In genomic region chr5:1075931-1076330, GRCh38 we compare ENCODE assay signal across 28 cellular contexts.
"Had no signal": no experiment of that assay in that cellular context is flagged by ENCODE, and none has a peak within 500 bp of the region (broad histone marks: within the 10 kb centered on the region; RNA-seq: fewer than 3 reads in every experiment).

No MANE protein-coding gene starts in this region.

- H2AFZ ChIP-seq: hepatocyte, neural progenitor cell, parathyroid adenoma had no signal

- H3K79me2 ChIP-seq: hepatocyte, parathyroid adenoma had no signal

- H3K36me3 Mint-ChIP-seq: natural killer cell, type B pancreatic cell had no signal

- H3K9me3 Mint-ChIP-seq: endodermal cell; natural killer cell; neural progenitor cell; stimulated activated memory B cell treated with anti-CD40 and anti-IgM and Interleukin-4, amounts not matched to agents 10 μg/mL and 1 μg/mL and 100 μg/mL, for 72 hours; type B pancreatic cell had no signal

- DNase-seq: dorsolateral prefrontal cortex; effector CD8-positive, alpha-beta T cell; endodermal cell; foreskin keratinocyte; heart left ventricle; kidney; mammary epithelial cell; natural killer cell; right lobe of liver; stimulated activated CD4-positive, alpha-beta T cell treated with anti-CD3 and anti-CD28 coated beads, Interleukin-12 subunit alpha, Interleukin-12 subunit beta, amount 100 ng/mL, for 4 hours; stimulated activated CD4-positive, alpha-beta T cell treated with anti-CD3 and anti-CD28 coated beads, Interleukin-1b, Interleukin-23, amount 100 ng/mL, for 48 hours; stimulated activated CD4-positive, alpha-beta T cell treated with anti-CD3 and anti-CD28 coated beads, Interleukin-4, amount 100 ng/mL, for 24 hours; stimulated activated naive CD8-positive, alpha-beta T cell treated with anti-CD3 and anti-CD28 coated beads, Interleukin-15, Interleukin-2, amounts not matched to agents 100 U/mL and 50 U/mL, for 24 hours; substantia nigra; testis; tibial artery had no signal

- H3K27me3 Mint-ChIP-seq: progenitor cell of endocrine pancreas; stimulated activated memory B cell treated with anti-CD40 and anti-IgM and Interleukin-4, amounts not matched to agents 10 μg/mL and 1 μg/mL and 100 μg/mL, for 72 hours; type B pancreatic cell had no signal

- H3K9me3 ChIP-seq: esophagus muscularis mucosa, gastroesophageal sphincter, heart left ventricle, right lobe of liver, testis, tibial artery had no signal

- H3K4me1 ChIP-seq: esophagus muscularis mucosa, foreskin keratinocyte, gastroesophageal sphincter, neural progenitor cell, parathyroid adenoma, right lobe of liver, testis, tibial artery had no signal

- H3K4me1 Mint-ChIP-seq: endodermal cell; neural progenitor cell; stimulated activated memory B cell treated with anti-CD40 and anti-IgM and Interleukin-4, amounts not matched to agents 10 μg/mL and 1 μg/mL and 100 μg/mL, for 72 hours had no signal

- H3K4me2 ChIP-seq: hepatocyte, neural progenitor cell, smooth muscle cell had no signal

- H3K27ac ChIP-seq: dorsolateral prefrontal cortex, epithelial cell of prostate, esophagus muscularis mucosa, foreskin keratinocyte, gastroesophageal sphincter, heart left ventricle, hepatocyte, neural progenitor cell, parathyroid adenoma, right lobe of liver, testis, tibial artery had no signal

- H3K36me3 ChIP-seq: neural progenitor cell had no signal

- ATAC-seq: foreskin keratinocyte; gastroesophageal sphincter; stimulated activated memory B cell treated with anti-CD40 and anti-IgM and Interleukin-4, amounts not matched to agents 10 μg/mL and 1 μg/mL and 100 μg/mL, for 72 hours; stimulated activated naive CD8-positive, alpha-beta T cell treated with anti-CD3 and anti-CD28 coated beads, Interleukin-15, Interleukin-2, amounts not matched to agents 100 U/mL and 50 U/mL, for 24 hours had no signal

- H3K27me3 ChIP-seq: dorsolateral prefrontal cortex, esophagus muscularis mucosa, foreskin keratinocyte, gastroesophageal sphincter, heart left ventricle, hepatocyte, neural progenitor cell, right lobe of liver, testis, tibial artery had no signal

- FAIRE-seq: colon, kidney, urothelium cell line had no signal

- H3K27ac Mint-ChIP-seq: endodermal cell; natural killer cell; neural progenitor cell; stimulated activated memory B cell treated with anti-CD40 and anti-IgM and Interleukin-4, amounts not matched to agents 10 μg/mL and 1 μg/mL and 100 μg/mL, for 72 hours; type B pancreatic cell had no signal

- H3K4me3 Mint-ChIP-seq: endodermal cell; natural killer cell; neural progenitor cell; stimulated activated memory B cell treated with anti-CD40 and anti-IgM and Interleukin-4, amounts not matched to agents 10 μg/mL and 1 μg/mL and 100 μg/mL, for 72 hours; type B pancreatic cell had no signal

- H3K4me3 ChIP-seq: dorsolateral prefrontal cortex, esophagus muscularis mucosa, gastroesophageal sphincter, heart left ventricle, hepatocyte, neural progenitor cell, right lobe of liver, smooth muscle cell, testis, tibial artery had no signal

- H3K9ac ChIP-seq: neural progenitor cell, parathyroid adenoma had no signal
